Comparison of ENCODE assay signal across 14 cellular contexts in the genomic region with DNA sequence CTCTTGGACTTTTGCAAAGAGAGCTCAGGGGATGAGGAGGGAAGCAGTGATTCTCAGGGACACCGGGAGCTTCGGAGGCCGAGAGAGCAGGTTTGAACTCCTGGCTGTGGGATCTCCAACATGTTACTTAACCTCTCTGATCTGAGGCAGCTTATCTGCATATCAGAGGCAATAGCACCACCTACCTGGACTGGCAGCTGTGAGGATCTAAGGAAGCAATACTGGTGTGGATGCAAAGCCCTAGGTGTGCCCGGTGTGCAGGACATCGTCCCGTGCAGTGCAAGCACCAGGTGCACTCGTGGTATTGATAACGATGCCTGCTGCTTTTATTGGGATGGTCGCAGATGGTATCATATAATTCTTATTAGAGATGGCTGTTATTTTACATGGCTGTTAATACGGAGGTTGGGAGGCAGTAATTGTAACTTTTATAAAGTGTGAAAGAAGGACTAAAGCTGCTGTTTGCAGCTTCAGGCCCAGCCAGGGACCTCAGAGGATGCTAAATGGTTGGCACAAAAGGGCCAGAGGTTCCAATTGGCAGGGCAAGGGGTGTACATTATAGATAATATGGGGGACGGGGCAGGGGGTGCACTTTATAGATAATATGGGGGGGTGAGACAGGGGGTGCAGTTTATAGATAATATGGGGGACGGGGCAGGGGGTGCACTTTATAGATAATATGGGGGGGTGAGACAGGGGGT. TPM values are rescaled to one million over a fixed set of nuclear protein-coding genes. Genes with fewer than 3 reads are reported as not detected.
DNase-seq lines count a peak whose midpoint lies in the region; ATAC-seq and TF ChIP-seq lines count a peak whose summit lies in the region.
"Had no signal": no experiment of that assay in that cellular context is flagged by ENCODE, and none has a peak within 500 bp of the region (broad histone marks: within the 10 kb centered on the region; RNA-seq: fewer than 3 reads in every experiment).

No MANE protein-coding gene starts in this region.

- peak; percentile 22 for DNase-seq in activated CD4-positive, alpha-beta T cell treated with anti-CD3 and anti-CD28 coated beads for 36 hours
- no peak for DNase-seq in activated CD4-positive, alpha-beta T cell treated with anti-CD3 and anti-CD28 coated beads, Interleukin-2, amount 10 ng/mL, durations not matched to agents 7 days and 5 days
- DNase-seq in NB4 (ENCODE audit: low read depth) (peak; percentile 31), chondrocyte (ENCODE audit: low spot score) (peak; percentile 34), sigmoid colon (peak; percentile 37), MM.1S (no peak)
- DNase-seq: activated CD4-positive, alpha-beta T cell treated with anti-CD3 and anti-CD28 coated beads, Interleukin-2, amount 50 U/mL, for 1 hour; foreskin fibroblast; NCI-H2081 treated with DMSO at 0.1 percent for 48 hours had no signal

- intact Hi-C loops in activated CD4-positive, alpha-beta T cell treated with anti-CD3 and anti-CD28 coated beads for 36 hours (cut with DNase I, micrococcal nuclease), result loop anchor here in 1 of 2 experiments (1.0 kb wide), 1 partner anchor 207 kb away; no protein-coding TSS in a partner anchor
- intact Hi-C loops in sigmoid colon (cut with DNase I), result no loop called here

- no peak overlapping the region for H3K27ac Mint-ChIP-seq in activated CD4-positive, alpha-beta T cell treated with anti-CD3 and anti-CD28 coated beads for 36 hours
- H3K27ac Mint-ChIP-seq in activated CD4-positive, alpha-beta T cell treated with anti-CD3 and anti-CD28 coated beads, Interleukin-2, amount 10 ng/mL, durations not matched to agents 7 days and 5 days, result no peak overlapping the region
- H3K27ac Mint-ChIP-seq in chondrocyte (ENCODE audit: unreplicated experiment), result peak overlapping the region; percentile 67

- H3K27me3 ChIP-seq in sigmoid colon (no peaks in the 10 kb centered on the region), MM.1S (replicated peaks; ENCODE audit: insufficient read depth, low read length) (peaks cover 71% of the 10 kb centered on the region)
- H3K27me3 ChIP-seq: left lung had no signal

- peaks cover 10% of the 10 kb centered on the region for H3K9me3 Mint-ChIP-seq in activated CD4-positive, alpha-beta T cell treated with anti-CD3 and anti-CD28 coated beads for 36 hours (ENCODE audit: low read depth)
- H3K9me3 Mint-ChIP-seq in activated CD4-positive, alpha-beta T cell treated with anti-CD3 and anti-CD28 coated beads, Interleukin-2, amount 10 ng/mL, durations not matched to agents 7 days and 5 days, result peaks cover 8% of the 10 kb centered on the region
- no peaks in the 10 kb centered on the region for H3K9me3 Mint-ChIP-seq in chondrocyte (ENCODE audit: low read depth)

- H3K4me3 Mint-ChIP-seq in activated CD4-positive, alpha-beta T cell treated with anti-CD3 and anti-CD28 coated beads for 36 hours, result no peak overlapping the region
- H3K4me3 Mint-ChIP-seq in activated CD4-positive, alpha-beta T cell treated with anti-CD3 and anti-CD28 coated beads, Interleukin-2, amount 10 ng/mL, durations not matched to agents 7 days and 5 days, result no peak overlapping the region
- no peak overlapping the region for H3K4me3 Mint-ChIP-seq in chondrocyte (ENCODE audit: unreplicated experiment)

- H3K79me2 ChIP-seq in MM.1S (ENCODE audit: low read length), result no peaks in the 10 kb centered on the region
- H3K79me2 ChIP-seq: parathyroid adenoma had no signal

- H3K4me1 Mint-ChIP-seq in activated CD4-positive, alpha-beta T cell treated with anti-CD3 and anti-CD28 coated beads for 36 hours, result no peaks in the 10 kb centered on the region
- H3K4me1 Mint-ChIP-seq in activated CD4-positive, alpha-beta T cell treated with anti-CD3 and anti-CD28 coated beads, Interleukin-2, amount 10 ng/mL, durations not matched to agents 7 days and 5 days, result no peaks in the 10 kb centered on the region
- peaks cover 63% of the 10 kb centered on the region for H3K4me1 Mint-ChIP-seq in chondrocyte (ENCODE audit: low read depth)

- TF ChIP-seq CTCF in NB4 (IDR thresholded peaks at IDR 0.05; ENCODE audit: low read depth, low read length) (no peak), chondrocyte (IDR thresholded peaks at IDR 0.05) (peak; percentile 52), sigmoid colon (IDR thresholded peaks at IDR 0.05) (no peak), MM.1S (IDR thresholded peaks at IDR 0.05; ENCODE audit: low read length) (no peak)

- CTCF ChIA-PET in activated CD4-positive, alpha-beta T cell treated with anti-CD3 and anti-CD28 coated beads for 36 hours (lab: Charles Lee), result interaction anchor here (0.6 kb wide), 1 partner anchor 240 kb away, joined by 3 read pairs; no protein-coding TSS in a partner anchor
- CTCF ChIA-PET in activated CD4-positive, alpha-beta T cell treated with anti-CD3 and anti-CD28 coated beads, Interleukin-2, amount 10 ng/mL, durations not matched to agents 7 days and 5 days (lab: Charles Lee), result no interaction called here

- H3K36me3 ChIP-seq in sigmoid colon, result no peaks in the 10 kb centered on the region
- no peaks in the 10 kb centered on the region for H3K36me3 ChIP-seq in MM.1S (replicated peaks; ENCODE audit: insufficient read depth, low read length)
- H3K36me3 ChIP-seq: left lung had no signal

- no peak for ATAC-seq in activated CD4-positive, alpha-beta T cell treated with anti-CD3 and anti-CD28 coated beads for 36 hours
- ATAC-seq in HG03520 (IDR thresholded peaks at IDR 0.05; ENCODE audit: unreplicated experiment) (no peak), HG03442 (IDR thresholded peaks at IDR 0.05; ENCODE audit: unreplicated experiment) (no peak)
- ATAC-seq: left lung had no signal

- H3F3A ChIP-seq in MM.1S (ENCODE audit: insufficient read depth, low read length), result no peaks in the 10 kb centered on the region

- H3K4me1 ChIP-seq in sigmoid colon (peaks cover 0 to 88% (median 81%) of the 10 kb centered on the region in 4 donors), MM.1S (ENCODE audit: low read length) (no peaks in the 10 kb centered on the region)
- H3K4me1 ChIP-seq: left lung had no signal

- no peak overlapping the region for H3K4me2 ChIP-seq in MM.1S (ENCODE audit: low read depth, low read length)

- TF ChIP-seq EP300 in sigmoid colon (IDR thresholded peaks at IDR 0.05), result no peak

- peaks cover 5% of the 10 kb centered on the region for H3K36me3 Mint-ChIP-seq in activated CD4-positive, alpha-beta T cell treated with anti-CD3 and anti-CD28 coated beads for 36 hours (ENCODE audit: low read depth)
- H3K36me3 Mint-ChIP-seq in activated CD4-positive, alpha-beta T cell treated with anti-CD3 and anti-CD28 coated beads, Interleukin-2, amount 10 ng/mL, durations not matched to agents 7 days and 5 days (ENCODE audit: low read depth), result no peaks in the 10 kb centered on the region
- peaks cover 15% of the 10 kb centered on the region for H3K36me3 Mint-ChIP-seq in chondrocyte (ENCODE audit: low read depth)

- H3K9me3 ChIP-seq in sigmoid colon, result no peaks in the 10 kb centered on the region
- H3K9me3 ChIP-seq in MM.1S (replicated peaks; ENCODE audit: insufficient read depth, low read length), result no peaks in the 10 kb centered on the region

- TF ChIP-seq POLR2A in NB4 (IDR thresholded peaks at IDR 0.05; ENCODE audit: extremely low read depth, insufficient read length) (no peak), sigmoid colon (IDR thresholded peaks at IDR 0.05) (no peak)

- H3K9ac ChIP-seq in MM.1S (ENCODE audit: low read length), result no peak overlapping the region
- H3K9ac ChIP-seq: parathyroid adenoma had no signal

- H3K4me3 ChIP-seq in NB4 (ENCODE audit: low read depth, low read length), result no peak overlapping the region
- no peak overlapping the region for H3K4me3 ChIP-seq in sigmoid colon
- no peak overlapping the region for H3K4me3 ChIP-seq in MM.1S (ENCODE audit: low read length)
- H3K4me3 ChIP-seq: coronary artery, left lung had no signal

- H2AFZ ChIP-seq in MM.1S (ENCODE audit: low read length), result no peak overlapping the region
- H2AFZ ChIP-seq: parathyroid adenoma had no signal

- H3K27me3 Mint-ChIP-seq in activated CD4-positive, alpha-beta T cell treated with anti-CD3 and anti-CD28 coated beads for 36 hours, result no peaks in the 10 kb centered on the region
- H3K27me3 Mint-ChIP-seq in activated CD4-positive, alpha-beta T cell treated with anti-CD3 and anti-CD28 coated beads, Interleukin-2, amount 10 ng/mL, durations not matched to agents 7 days and 5 days, result no peaks in the 10 kb centered on the region
- no peaks in the 10 kb centered on the region for H3K27me3 Mint-ChIP-seq in chondrocyte (ENCODE audit: low read depth)

- POLR2A ChIA-PET in activated CD4-positive, alpha-beta T cell treated with anti-CD3 and anti-CD28 coated beads for 36 hours (lab: Charles Lee), result no interaction called here
- POLR2A ChIA-PET in activated CD4-positive, alpha-beta T cell treated with anti-CD3 and anti-CD28 coated beads, Interleukin-2, amount 10 ng/mL, durations not matched to agents 7 days and 5 days (lab: Charles Lee), result no interaction called here

- H4K20me1 ChIP-seq in MM.1S (ENCODE audit: insufficient read depth, low read length), result no peaks in the 10 kb centered on the region

- WGBS in sigmoid colon, 2 donors, result 28 to 63% methylated on average over 12 of the region's 12 CpGs

- H3K27ac ChIP-seq in sigmoid colon, result no peak overlapping the region
- H3K27ac ChIP-seq in MM.1S (ENCODE audit: low read length), result no peak overlapping the region
- H3K27ac ChIP-seq: coronary artery, left lung, parathyroid adenoma had no signal

- H3K9me2 ChIP-seq in MM.1S (replicated peaks; ENCODE audit: insufficient read depth, low read length), result no peaks in the 10 kb centered on the region

RNA-seq across cellular contexts. Expression of a gene that starts 14.9 kb away (rescaled TPM):
- total RNA-seq in activated CD4-positive, alpha-beta T cell treated with anti-CD3 and anti-CD28 coated beads for 36 hours, result under 1 TPM; 0.07 to 0.16 TPM
- under 1 TPM; 0.15 to 0.30 TPM for total RNA-seq in activated CD4-positive, alpha-beta T cell treated with anti-CD3 and anti-CD28 coated beads, Interleukin-2, amount 10 ng/mL, durations not matched to agents 7 days and 5 days
- 2,235 to 2,410 TPM (median 2,315 TPM) in 3 replicates for total RNA-seq in chondrocyte
- total RNA-seq in sigmoid colon, result 100 to 1,000 TPM in 1 of 4 donors, 10 to 100 TPM in 3; 24.2 to 168 (median 59.4) TPM
- 10 to 100 TPM in 1 of 3 donors, 1 to 10 TPM in 2; 4.2 to 13.2 (median 4.4) TPM for polyA plus RNA-seq in sigmoid colon

Comparison
In these comparisons a context has a peak if more than half of its experiments do, and no peak if none do; other contexts are left out.
1. DNase-seq: peak in activated CD4-positive, alpha-beta T cell treated with anti-CD3 and anti-CD28 coated beads for 36 hours (single experiment), NB4 (single experiment), chondrocyte (single experiment) and sigmoid colon (single experiment); none in activated CD4-positive, alpha-beta T cell treated with anti-CD3 and anti-CD28 coated beads, Interleukin-2, amount 10 ng/mL, durations not matched to agents 7 days and 5 days (single experiment) and MM.1S (single experiment).
2. RNA of a gene that starts 14.9 kb away (total RNA-seq): 2,235 to 2,410 TPM in chondrocyte and 24.2 to 168 TPM in sigmoid colon; 0.15 to 0.30 TPM in activated CD4-positive, alpha-beta T cell treated with anti-CD3 and anti-CD28 coated beads, Interleukin-2, amount 10 ng/mL, durations not matched to agents 7 days and 5 days and 0.07 to 0.16 TPM in activated CD4-positive, alpha-beta T cell treated with anti-CD3 and anti-CD28 coated beads for 36 hours; every median in the first group is over 10 times any median in the second.